ENCODE assay signal across 1 cellular context in the genomic region with DNA sequence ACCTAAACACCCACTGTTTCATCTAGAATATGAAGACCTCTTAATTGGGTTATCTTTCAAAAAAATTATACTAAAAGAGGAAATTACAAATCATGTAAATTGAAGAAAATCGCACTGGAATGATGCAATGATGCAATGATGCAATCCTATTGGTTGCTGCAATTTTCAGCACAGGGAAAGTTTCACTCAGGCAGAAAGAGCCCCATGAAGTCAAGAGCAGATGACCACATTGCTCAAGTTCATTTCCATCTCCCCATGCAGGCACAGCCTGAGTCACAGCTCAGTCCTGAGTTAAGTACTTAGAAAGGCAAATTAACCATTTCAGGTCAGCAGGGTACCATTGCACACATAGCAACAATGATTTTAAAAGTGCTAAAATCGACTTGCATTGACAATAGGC.
TF ChIP-seq lines count a peak whose summit lies in the region.

No MANE protein-coding gene starts in this region.

TF ChIP-seq in GM23338, 12 proteins besides CTCF, POLR2A, EP300 and RAD21 (continued from another document):
- TF ChIP-seq, protein P1, sequence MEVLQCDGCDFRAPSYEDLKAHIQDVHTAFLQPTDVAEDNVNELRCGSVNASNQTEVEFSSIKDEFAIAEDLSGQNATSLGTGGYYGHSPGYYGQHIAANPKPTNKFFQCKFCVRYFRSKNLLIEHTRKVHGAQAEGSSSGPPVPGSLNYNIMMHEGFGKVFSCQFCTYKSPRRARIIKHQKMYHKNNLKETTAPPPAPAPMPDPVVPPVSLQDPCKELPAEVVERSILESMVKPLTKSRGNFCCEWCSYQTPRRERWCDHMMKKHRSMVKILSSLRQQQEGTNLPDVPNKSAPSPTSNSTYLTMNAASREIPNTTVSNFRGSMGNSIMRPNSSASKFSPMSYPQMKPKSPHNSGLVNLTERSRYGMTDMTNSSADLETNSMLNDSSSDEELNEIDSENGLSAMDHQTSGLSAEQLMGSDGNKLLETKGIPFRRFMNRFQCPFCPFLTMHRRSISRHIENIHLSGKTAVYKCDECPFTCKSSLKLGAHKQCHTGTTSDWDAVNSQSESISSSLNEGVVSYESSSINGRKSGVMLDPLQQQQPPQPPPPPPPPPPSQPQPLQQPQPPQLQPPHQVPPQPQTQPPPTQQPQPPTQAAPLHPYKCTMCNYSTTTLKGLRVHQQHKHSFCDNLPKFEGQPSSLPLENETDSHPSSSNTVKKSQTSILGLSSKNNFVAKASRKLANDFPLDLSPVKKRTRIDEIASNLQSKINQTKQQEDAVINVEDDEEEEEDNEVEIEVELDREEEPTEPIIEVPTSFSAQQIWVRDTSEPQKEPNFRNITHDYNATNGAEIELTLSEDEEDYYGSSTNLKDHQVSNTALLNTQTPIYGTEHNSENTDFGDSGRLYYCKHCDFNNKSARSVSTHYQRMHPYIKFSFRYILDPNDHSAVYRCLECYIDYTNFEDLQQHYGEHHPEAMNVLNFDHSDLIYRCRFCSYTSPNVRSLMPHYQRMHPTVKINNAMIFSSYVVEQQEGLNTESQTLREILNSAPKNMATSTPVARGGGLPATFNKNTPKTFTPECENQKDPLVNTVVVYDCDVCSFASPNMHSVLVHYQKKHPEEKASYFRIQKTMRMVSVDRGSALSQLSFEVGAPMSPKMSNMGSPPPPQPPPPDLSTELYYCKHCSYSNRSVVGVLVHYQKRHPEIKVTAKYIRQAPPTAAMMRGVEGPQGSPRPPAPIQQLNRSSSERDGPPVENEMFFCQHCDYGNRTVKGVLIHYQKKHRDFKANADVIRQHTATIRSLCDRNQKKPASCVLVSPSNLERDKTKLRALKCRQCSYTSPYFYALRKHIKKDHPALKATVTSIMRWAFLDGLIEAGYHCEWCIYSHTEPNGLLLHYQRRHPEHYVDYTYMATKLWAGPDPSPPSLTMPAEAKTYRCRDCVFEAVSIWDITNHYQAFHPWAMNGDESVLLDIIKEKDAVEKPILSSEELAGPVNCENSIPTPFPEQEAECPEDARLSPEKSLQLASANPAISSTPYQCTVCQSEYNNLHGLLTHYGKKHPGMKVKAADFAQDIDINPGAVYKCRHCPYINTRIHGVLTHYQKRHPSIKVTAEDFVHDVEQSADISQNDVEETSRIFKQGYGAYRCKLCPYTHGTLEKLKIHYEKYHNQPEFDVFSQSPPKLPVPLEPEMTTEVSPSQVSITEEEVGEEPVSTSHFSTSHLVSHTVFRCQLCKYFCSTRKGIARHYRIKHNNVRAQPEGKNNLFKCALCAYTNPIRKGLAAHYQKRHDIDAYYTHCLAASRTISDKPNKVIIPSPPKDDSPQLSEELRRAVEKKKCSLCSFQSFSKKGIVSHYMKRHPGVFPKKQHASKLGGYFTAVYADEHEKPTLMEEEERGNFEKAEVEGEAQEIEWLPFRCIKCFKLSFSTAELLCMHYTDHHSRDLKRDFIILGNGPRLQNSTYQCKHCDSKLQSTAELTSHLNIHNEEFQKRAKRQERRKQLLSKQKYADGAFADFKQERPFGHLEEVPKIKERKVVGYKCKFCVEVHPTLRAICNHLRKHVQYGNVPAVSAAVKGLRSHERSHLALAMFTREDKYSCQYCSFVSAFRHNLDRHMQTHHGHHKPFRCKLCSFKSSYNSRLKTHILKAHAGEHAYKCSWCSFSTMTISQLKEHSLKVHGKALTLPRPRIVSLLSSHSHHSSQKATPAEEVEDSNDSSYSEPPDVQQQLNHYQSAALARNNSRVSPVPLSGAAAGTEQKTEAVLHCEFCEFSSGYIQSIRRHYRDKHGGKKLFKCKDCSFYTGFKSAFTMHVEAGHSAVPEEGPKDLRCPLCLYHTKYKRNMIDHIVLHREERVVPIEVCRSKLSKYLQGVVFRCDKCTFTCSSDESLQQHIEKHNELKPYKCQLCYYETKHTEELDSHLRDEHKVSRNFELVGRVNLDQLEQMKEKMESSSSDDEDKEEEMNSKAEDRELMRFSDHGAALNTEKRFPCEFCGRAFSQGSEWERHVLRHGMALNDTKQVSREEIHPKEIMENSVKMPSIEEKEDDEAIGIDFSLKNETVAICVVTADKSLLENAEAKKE (CRISPR knock-in tag; IDR thresholded peaks at IDR 0.05), result no peak
